16 cellular contexts compared by ENCODE assay signal in genomic region chr7:97107192-97107800, GRCh38. TPM values are rescaled to one million over a fixed set of nuclear protein-coding genes. Genes with fewer than 3 reads are reported as not detected.
DNase-seq lines count a peak whose midpoint lies in the region; ATAC-seq lines count a peak whose summit lies in the region.
"Had no signal": no experiment of that assay in that cellular context is flagged by ENCODE, and none has a peak within 500 bp of the region (broad histone marks: within the 10 kb centered on the region; RNA-seq: fewer than 3 reads in every experiment).

No MANE protein-coding gene starts in this region.

- H3K27ac ChIP-seq in GM23248 (no peak overlapping the region), epithelial cell of prostate (peak overlapping the region; percentile 29)
- H3K27ac ChIP-seq: RWPE1 had no signal

- H3F3A ChIP-seq in GM23248 (ENCODE audit: insufficient read depth): no peaks in the 10 kb centered on the region

- no peaks in the 10 kb centered on the region for H3K36me3 Mint-ChIP-seq in effector memory CD8-positive, alpha-beta T cell (ENCODE audit: insufficient read depth)

- in situ Hi-C loops in GM23248 (cut with MboI): no loop called here

- H3K9ac ChIP-seq in GM23248: no peak overlapping the region

- no peaks in the 10 kb centered on the region for H3K79me2 ChIP-seq in GM23248 (ENCODE audit: insufficient read depth)

- H3K4me1 ChIP-seq in GM23248 (ENCODE audit: insufficient read depth): no peaks in the 10 kb centered on the region

- peaks cover 19 to 22% of the 10 kb centered on the region in 2 donors for H3K27me3 Mint-ChIP-seq in effector memory CD8-positive, alpha-beta T cell

- H4K20me1 ChIP-seq in GM23248 (ENCODE audit: insufficient read depth): no peaks in the 10 kb centered on the region

- no peak overlapping the region for H3K4me3 ChIP-seq in GM23248

- no peaks in the 10 kb centered on the region for H3K9me3 Mint-ChIP-seq in effector memory CD8-positive, alpha-beta T cell

- H3K9me3 ChIP-seq in GM23248 (ENCODE audit: low read depth): no peaks in the 10 kb centered on the region

- H3K27ac Mint-ChIP-seq in effector memory CD8-positive, alpha-beta T cell: no peak overlapping the region

- 0 out of 2 replicates have a peak overlapping the region, but pooled peaks have one; percentile 2 for H2AFZ ChIP-seq in GM23248

- no peaks in the 10 kb centered on the region for H3K36me3 ChIP-seq in GM23248 (ENCODE audit: low read depth)

- no peaks in the 10 kb centered on the region for H3K9me2 ChIP-seq in GM23248 (ENCODE audit: insufficient read depth)

- WGBS in GM23248 (ENCODE audit: low coverage in 1 of 2, low lambda C conversion rate in 2 of 2, missing lambda C conversion rate in 2 of 2), 2 experiments: 77 to 78% methylated on average over 2 of the region's 2 CpGs

- no peaks in the 10 kb centered on the region for H3K4me1 Mint-ChIP-seq in effector memory CD8-positive, alpha-beta T cell (ENCODE audit: low read depth in 2 of 2)

- H3K27me3 ChIP-seq in GM23248 (replicated peaks; ENCODE audit: insufficient read depth): 0 out of 2 replicates have a peak, but pooled peaks cover 6% of the 10 kb centered on the region

- no peak for ATAC-seq in HG02981 (IDR thresholded peaks at IDR 0.05; ENCODE audit: unreplicated experiment)
- no peak for ATAC-seq in effector memory CD8-positive, alpha-beta T cell (replicated peaks)

- DNase-seq in GM23248: peak; percentile 18
- peak; percentile 71 for DNase-seq in MV-4-11 (lab: John Stamatoyannopoulos, UW)
- DNase-seq in epithelial cell of prostate (ENCODE audit: low read depth, low spot score): no peak
- DNase-seq in renal cortical epithelial cell (ENCODE audit: low read depth): peak; percentile 19
- no peak for DNase-seq in NCI-H1417 (lab: John Stamatoyannopoulos, UW)
- no peak for DNase-seq in cerebellar nuclear complex (lab: John Stamatoyannopoulos, UW)
- no peak for DNase-seq in effector memory CD8-positive, alpha-beta T cell
- DNase-seq: DMS 273 treated with DMSO at 0.1 percent for 48 hours, H7, KBM-7, NCI-H146, NCI-H2107, NCI-H345, NCI-H526 treated with DMSO at 0.1 percent for 48 hours had no signal

- no peak overlapping the region for H3K4me3 Mint-ChIP-seq in effector memory CD8-positive, alpha-beta T cell

- H3K4me2 ChIP-seq in GM23248 (ENCODE audit: unreplicated experiment): no peak overlapping the region

RNA-seq across cellular contexts. Expression of gene SDHAF3, which starts 10.2 kb away (rescaled TPM):
- total RNA-seq in GM23248 (2014; rRNA removed; shearing (Covaris generic)): 4.6 and 6.3 TPM in 2 replicates
- 29.2 and 34.0 TPM in 2 replicates for polyA plus RNA-seq in GM23248 (2016; fragmentation: Nextera tagmentation; extraction: Ambion mirVana)
- total RNA-seq in renal cortical epithelial cell: 6.4 and 11.6 TPM in 2 replicates

Comparison
In these comparisons a context has a peak if more than half of its experiments do, and no peak if none do; other contexts are left out.
1. DNase-seq: peak in GM23248 (single experiment), MV-4-11 (single experiment) and renal cortical epithelial cell (single experiment); none in epithelial cell of prostate (single experiment), NCI-H1417 (0 of 3), cerebellar nuclear complex (0 of 2) and effector memory CD8-positive, alpha-beta T cell (0 of 3).